10 cellular contexts compared by ENCODE assay signal in the genomic region with DNA sequence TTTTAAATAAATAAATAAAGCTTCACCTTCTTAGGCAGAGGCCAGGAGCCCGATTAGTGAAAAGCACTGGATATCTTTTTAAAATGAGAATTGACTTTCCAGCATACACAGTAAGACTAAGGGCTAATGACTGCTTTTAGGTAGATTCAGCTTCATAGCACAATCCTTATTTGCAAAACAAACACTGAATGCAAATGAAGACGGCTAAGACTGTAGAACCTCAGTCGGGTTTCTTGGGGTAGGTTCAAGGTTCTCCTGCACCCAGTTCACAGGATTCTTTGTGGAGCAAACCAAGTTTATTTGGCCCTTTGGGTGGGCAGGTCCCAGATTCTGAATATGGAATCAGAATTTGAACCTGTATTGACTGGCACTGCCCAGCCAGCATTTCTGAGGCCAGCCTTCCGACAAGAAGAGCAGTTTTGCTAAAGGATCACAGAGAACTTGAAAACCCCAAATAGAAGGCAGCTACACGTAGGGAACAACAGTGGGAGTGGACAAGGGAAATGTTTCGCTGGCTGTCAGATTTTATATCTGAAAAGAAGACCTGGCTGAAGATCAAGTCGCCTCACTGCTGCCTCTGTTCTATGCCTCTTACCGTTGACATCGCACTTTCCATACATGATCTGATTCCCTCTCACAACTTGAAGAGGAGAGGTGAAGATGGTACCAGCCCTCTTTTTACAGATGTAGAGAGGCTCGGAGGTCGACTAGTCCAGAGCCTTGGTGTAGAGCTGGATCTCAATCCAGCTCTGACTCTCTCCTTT. TPM values are rescaled to one million over a fixed set of nuclear protein-coding genes. Genes with fewer than 3 reads are reported as not detected.
A peak's percentile ranks its signal among the peaks of the same experiment; 100 is the strongest.
DNase-seq lines count a peak whose midpoint lies in the region; ATAC-seq and TF ChIP-seq lines count a peak whose summit lies in the region.
"Had no signal": no experiment of that assay in that cellular context is flagged by ENCODE, and none has a peak within 500 bp of the region (broad histone marks: within the 10 kb centered on the region; RNA-seq: fewer than 3 reads in every experiment).

No MANE protein-coding gene starts in this region.

- peaks cover 11% of the 10 kb centered on the region for H3K36me3 Mint-ChIP-seq in activated CD8-positive, alpha-beta T cell treated with anti-CD3 and anti-CD28 coated beads for 36 hours (ENCODE audit: low read depth)
- peaks cover 31% of the 10 kb centered on the region for H3K36me3 Mint-ChIP-seq in activated CD8-positive, alpha-beta T cell treated with anti-CD3 and anti-CD28 coated beads, Interleukin-2, amount 10 ng/mL, durations not matched to agents 7 days and 5 days (ENCODE audit: low read depth)

- no peak for TF ChIP-seq CTCF in activated CD8-positive, alpha-beta T cell treated with anti-CD3 and anti-CD28 coated beads for 36 hours (IDR thresholded peaks at IDR 0.05)
- no peak for TF ChIP-seq CTCF in Peyer's patch (IDR thresholded peaks at IDR 0.05)
- no peak for TF ChIP-seq CTCF in fibroblast of lung (conservative IDR thresholded peaks at IDR 0.05 in 1 of 2, IDR thresholded peaks at IDR 0.05 in 1 of 2; ENCODE audit: low read depth in 1 of 2, low read length in 2 of 2)
- no peak for TF ChIP-seq CTCF in prostate gland (IDR thresholded peaks at IDR 0.05)

- peak overlapping the region; percentile 11 for H3K4me3 Mint-ChIP-seq in activated CD8-positive, alpha-beta T cell treated with anti-CD3 and anti-CD28 coated beads for 36 hours
- H3K4me3 Mint-ChIP-seq in activated CD8-positive, alpha-beta T cell treated with anti-CD3 and anti-CD28 coated beads, Interleukin-2, amount 10 ng/mL, durations not matched to agents 7 days and 5 days = no peak overlapping the region
- H3K4me3 Mint-ChIP-seq: immature natural killer cell had no signal

- TF ChIP-seq POLR2A in Peyer's patch (IDR thresholded peaks at IDR 0.05) (no peak), prostate gland (IDR thresholded peaks at IDR 0.05) (no peak)

- H4K20me1 ChIP-seq in fibroblast of lung (ENCODE audit: control insufficient read depth, extremely low read depth, insufficient read depth, low read length) = no peaks in the 10 kb centered on the region

- no peak for DNase-seq in activated CD8-positive, alpha-beta T cell treated with anti-CD3 and anti-CD28 coated beads for 36 hours
- no peak for DNase-seq in activated CD8-positive, alpha-beta T cell treated with anti-CD3 and anti-CD28 coated beads, Interleukin-2, amount 10 ng/mL, durations not matched to agents 7 days and 5 days
- DNase-seq in Peyer's patch (peak in 1 of 3 donors; percentile 9), fibroblast of lung (ENCODE audit: low read depth in 2 of 2) (peak in 1 of 2 donors; percentile 15), prostate gland (ENCODE audit: low spot score) (no peak), NCI-H187 (lab: John Stamatoyannopoulos, UW) (no peak)
- no peak for DNase-seq in activated CD4-positive, CD25-positive, alpha-beta regulatory T cell treated with anti-CD3 and anti-CD28 coated beads, Interleukin-2, amount 50 U/mL, for 72 hours
- DNase-seq: immature natural killer cell, thyroid gland had no signal

- H3K4me1 ChIP-seq in Peyer's patch = peaks cover 0 to 13% (median 0%) of the 10 kb centered on the region in 4 donors
- H3K4me1 ChIP-seq in fibroblast of lung (ENCODE audit: control insufficient read depth, extremely low read depth, insufficient read depth, low read length) = peaks cover 26% of the 10 kb centered on the region
- H3K4me1 ChIP-seq in prostate gland (replicated peaks) = peaks cover 6% of the 10 kb centered on the region

- H3K4me2 ChIP-seq in fibroblast of lung (ENCODE audit: extremely low read depth, insufficient read depth, low read length) = peak overlapping the region; percentile 76

- H3K9ac ChIP-seq in fibroblast of lung (ENCODE audit: insufficient read depth, low read length) = no peak overlapping the region

- H3K36me3 ChIP-seq in Peyer's patch (no peaks in the 10 kb centered on the region), fibroblast of lung (ENCODE audit: control insufficient read depth, insufficient read depth, low read length) (no peaks in the 10 kb centered on the region), prostate gland (no peaks in the 10 kb centered on the region)
- H3K36me3 ChIP-seq: thyroid gland had no signal

- peaks cover 2% of the 10 kb centered on the region for H3K9me3 Mint-ChIP-seq in activated CD8-positive, alpha-beta T cell treated with anti-CD3 and anti-CD28 coated beads for 36 hours
- H3K9me3 Mint-ChIP-seq in activated CD8-positive, alpha-beta T cell treated with anti-CD3 and anti-CD28 coated beads, Interleukin-2, amount 10 ng/mL, durations not matched to agents 7 days and 5 days (ENCODE audit: insufficient read depth) = no peaks in the 10 kb centered on the region
- H3K9me3 Mint-ChIP-seq: immature natural killer cell had no signal

- H3K27ac ChIP-seq in Peyer's patch (peak overlapping the region in 3 of 4 donors; percentile 24 to 50 (median 40)), fibroblast of lung (ENCODE audit: insufficient read depth, low read length) (peak overlapping the region; percentile 22), prostate gland (peak overlapping the region; percentile 5 to 8)
- H3K27ac ChIP-seq: thyroid gland had no signal

- no peak for ATAC-seq in activated CD8-positive, alpha-beta T cell treated with anti-CD3 and anti-CD28 coated beads for 36 hours
- ATAC-seq in activated CD8-positive, alpha-beta T cell treated with anti-CD3 and anti-CD28 coated beads, Interleukin-2, amount 10 ng/mL, durations not matched to agents 7 days and 5 days = no peak
- no peak for ATAC-seq in HG03135 (IDR thresholded peaks at IDR 0.05; ENCODE audit: unreplicated experiment)

- CTCF ChIA-PET in activated CD8-positive, alpha-beta T cell treated with anti-CD3 and anti-CD28 coated beads for 36 hours (lab: Charles Lee) = interaction anchor here (1.0 to 2.1 kb wide), 6 partner anchors 19 to 104 kb away, joined by 3 to 7 read pairs (median 4); no protein-coding TSS in a partner anchor
- CTCF ChIA-PET in activated CD8-positive, alpha-beta T cell treated with anti-CD3 and anti-CD28 coated beads, Interleukin-2, amount 10 ng/mL, durations not matched to agents 7 days and 5 days (lab: Charles Lee) = interaction anchor here (1.1 to 1.5 kb wide), 2 partner anchors 9 to 88 kb away, joined by 3 read pairs; no protein-coding TSS in a partner anchor

- H3K27me3 Mint-ChIP-seq in activated CD8-positive, alpha-beta T cell treated with anti-CD3 and anti-CD28 coated beads for 36 hours = no peaks in the 10 kb centered on the region
- no peaks in the 10 kb centered on the region for H3K27me3 Mint-ChIP-seq in activated CD8-positive, alpha-beta T cell treated with anti-CD3 and anti-CD28 coated beads, Interleukin-2, amount 10 ng/mL, durations not matched to agents 7 days and 5 days (ENCODE audit: low read depth)

- H3K27ac Mint-ChIP-seq in activated CD8-positive, alpha-beta T cell treated with anti-CD3 and anti-CD28 coated beads for 36 hours = peak overlapping the region; percentile 14
- H3K27ac Mint-ChIP-seq in activated CD8-positive, alpha-beta T cell treated with anti-CD3 and anti-CD28 coated beads, Interleukin-2, amount 10 ng/mL, durations not matched to agents 7 days and 5 days = no peak overlapping the region

- H3K27me3 ChIP-seq in Peyer's patch = no peaks in the 10 kb centered on the region
- no peaks in the 10 kb centered on the region for H3K27me3 ChIP-seq in fibroblast of lung (ENCODE audit: control insufficient read depth, insufficient read depth, low read length)
- H3K27me3 ChIP-seq in prostate gland (replicated peaks; ENCODE audit: insufficient read depth) = no peaks in the 10 kb centered on the region
- H3K27me3 ChIP-seq: thyroid gland had no signal

- H3K4me1 Mint-ChIP-seq in activated CD8-positive, alpha-beta T cell treated with anti-CD3 and anti-CD28 coated beads for 36 hours (ENCODE audit: low read depth) = peaks cover 70% of the 10 kb centered on the region
- peaks cover 31% of the 10 kb centered on the region for H3K4me1 Mint-ChIP-seq in activated CD8-positive, alpha-beta T cell treated with anti-CD3 and anti-CD28 coated beads, Interleukin-2, amount 10 ng/mL, durations not matched to agents 7 days and 5 days (ENCODE audit: low read depth)

- H3K79me2 ChIP-seq in fibroblast of lung (ENCODE audit: control insufficient read depth, insufficient read depth, low read length) = peaks cover 94% of the 10 kb centered on the region

- WGBS in prostate gland = 47% methylated on average over 11 of the region's 11 CpGs

- H2AFZ ChIP-seq in fibroblast of lung (ENCODE audit: low read length) = peak overlapping the region; percentile 10

- H3K4me3 ChIP-seq in Peyer's patch (no peak overlapping the region), fibroblast of lung (replicated peaks in 1 of 4; ENCODE audit: control extremely low read depth in 1 of 4, insufficient read depth in 1 of 4, low read depth in 3 of 4, low read length in 4 of 4) (peak overlapping the region in 1 of 4 experiments; percentile 25), prostate gland (no peak overlapping the region)
- H3K4me3 ChIP-seq: thyroid gland had no signal

- no peaks in the 10 kb centered on the region for H3K9me3 ChIP-seq in Peyer's patch
- no peaks in the 10 kb centered on the region for H3K9me3 ChIP-seq in fibroblast of lung (ENCODE audit: control insufficient read depth, insufficient read depth, low read depth, low read length)
- H3K9me3 ChIP-seq in prostate gland = no peaks in the 10 kb centered on the region
- H3K9me3 ChIP-seq: thyroid gland had no signal

- intact Hi-C loops in activated CD8-positive, alpha-beta T cell treated with anti-CD3 and anti-CD28 coated beads for 36 hours (cut with micrococcal nuclease) = no loop called here
- intact Hi-C loops in prostate gland (cut with DNase I) = no loop called here

- POLR2A ChIA-PET in activated CD8-positive, alpha-beta T cell treated with anti-CD3 and anti-CD28 coated beads for 36 hours (lab: Charles Lee) = interaction anchor here (1.0 to 2.0 kb wide), 4 partner anchors 9 to 77 kb away, joined by 3 to 11 read pairs (median 4); a partner anchor contains a TSS
- POLR2A ChIA-PET in activated CD8-positive, alpha-beta T cell treated with anti-CD3 and anti-CD28 coated beads, Interleukin-2, amount 10 ng/mL, durations not matched to agents 7 days and 5 days (lab: Charles Lee) = interaction anchor here (1.1 kb wide), 1 partner anchor 9 kb away, joined by 3 read pairs; no protein-coding TSS in a partner anchor

RNA-seq across cellular contexts. Expression of a gene that starts 8.2 kb away (rescaled TPM):
- total RNA-seq in activated CD8-positive, alpha-beta T cell treated with anti-CD3 and anti-CD28 coated beads for 36 hours = 1 to 10 TPM; 6.5 to 6.9 TPM
- 10 to 100 TPM; 11.3 to 11.8 TPM for total RNA-seq in activated CD8-positive, alpha-beta T cell treated with anti-CD3 and anti-CD28 coated beads, Interleukin-2, amount 10 ng/mL, durations not matched to agents 7 days and 5 days
- total RNA-seq in Peyer's patch = 10 to 100 TPM in 1 of 4 donors, 1 to 10 TPM in 3; 4.6 to 28.1 (median 8.5) TPM
- total RNA-seq in fibroblast of lung = 4.1 and 8.3 TPM in 2 replicates
- 6.3 and 8.1 TPM in 2 replicates for polyA plus RNA-seq in fibroblast of lung
- 9.2 and 9.6 TPM in 2 replicates for polyA plus RNA-seq in fibroblast of lung (2012)
- polyA minus RNA-seq in fibroblast of lung (ENCODE audit: low replicate concordance) = 19.2 and 33.8 TPM in 2 replicates
- total RNA-seq in prostate gland = 10 to 100 TPM in 1 of 2 donors, 1 to 10 TPM in 1; 9.5 to 34.8 TPM
